Comparison of ENCODE assay signal across 1 cellular context in the genomic region with DNA sequence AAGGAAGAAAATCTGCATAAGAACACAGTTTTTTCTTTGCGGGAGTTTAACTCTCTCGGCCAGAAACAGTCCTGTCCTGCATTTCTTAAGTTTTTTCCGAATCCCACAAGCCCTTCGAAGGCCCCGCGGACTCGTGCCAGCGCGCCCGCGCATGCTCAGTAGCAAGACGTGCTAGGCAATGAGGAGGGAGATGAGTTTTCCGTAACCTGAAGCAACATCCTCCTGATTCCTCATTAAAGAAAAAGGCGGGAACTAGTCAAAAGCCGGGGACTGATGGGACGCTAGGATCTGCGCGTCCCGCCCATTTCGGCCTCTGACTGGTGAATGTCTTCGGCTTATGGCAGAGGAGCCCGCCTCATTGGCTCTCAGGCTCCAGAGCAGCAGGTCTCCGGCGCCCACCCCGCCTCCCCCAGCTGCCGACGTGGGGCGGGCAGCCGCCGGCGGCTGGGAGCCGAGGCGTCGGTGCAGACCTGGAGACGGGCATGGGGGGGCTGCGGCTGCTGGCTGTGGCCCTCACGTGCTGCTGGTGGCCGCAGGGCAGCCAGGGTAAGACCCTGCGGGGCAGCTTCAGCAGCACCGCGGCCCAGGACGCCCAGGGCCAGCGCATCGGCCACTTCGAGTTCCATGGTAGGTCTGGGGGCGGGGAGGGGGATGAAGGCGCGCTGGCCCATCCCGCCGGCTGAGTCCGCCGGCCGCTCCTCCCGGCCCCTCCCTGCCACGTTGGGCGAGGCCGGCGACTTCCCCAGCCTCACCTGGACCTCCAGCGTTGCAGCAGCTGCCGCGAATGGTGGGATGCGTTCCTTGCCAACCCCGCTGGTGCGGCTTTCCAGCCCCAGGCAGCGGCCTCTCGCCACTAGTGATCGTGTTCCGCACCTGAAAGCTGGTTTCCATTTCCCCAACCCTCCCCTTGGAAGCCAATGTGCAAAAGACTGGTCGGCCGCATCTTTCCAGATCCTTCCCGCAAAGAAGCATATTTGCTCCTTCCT.
A peak's percentile ranks its signal among the peaks of the same experiment; 100 is the strongest.
TF ChIP-seq lines count a peak whose summit lies in the region.

TSS of gene GPR180 (plus strand) at position 412 of the 986 bp plus-strand sequence. CDS start at position 483, 71 bp downstream.

TF ChIP-seq in K562, 482 proteins besides CTCF, POLR2A, EP300 and RAD21 (continued from another document):
- TF ChIP-seq, protein P1, sequence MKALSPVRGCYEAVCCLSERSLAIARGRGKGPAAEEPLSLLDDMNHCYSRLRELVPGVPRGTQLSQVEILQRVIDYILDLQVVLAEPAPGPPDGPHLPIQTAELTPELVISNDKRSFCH (CRISPR knock-in tag; IDR thresholded peaks at IDR 0.05) = no peak
- TF ChIP-seq, protein P1 (tag; IDR thresholded peaks at IDR 0.05) = no peak
- TF ChIP-seq SNIP1 (IDR thresholded peaks at IDR 0.05; ENCODE audit: low read depth) (no peak), TRIM24 (IDR thresholded peaks at IDR 0.05) (0 out of 4 replicates have a peak, but pooled peaks of 1 of the 2 experiments have one; percentile 25), PML (IDR thresholded peaks at IDR 0.05; ENCODE audit: low read length) (0 out of 2 replicates have a peak, but pooled peaks have one; percentile 55), ASH1L (IDR thresholded peaks at IDR 0.05; ENCODE audit: borderline replicate concordance, low read depth, partially characterized antibody) (peak; percentile 78), HMGN3 (IDR thresholded peaks at IDR 0.05; ENCODE audit: borderline replicate concordance, extremely low read depth, insufficient read length, low read depth, low read length) (peak; percentile 50), EP400 (IDR thresholded peaks at IDR 0.05) (peak; percentile 74; the same call in 1 of the 2 replicates), ESRRB (CRISPR knock-in tag; IDR thresholded peaks at IDR 0.05; ENCODE audit: borderline replicate concordance) (no peak), CEBPB (tag; IDR thresholded peaks at IDR 0.05) (peak; percentile 58), FOS (IDR thresholded peaks at IDR 0.05; ENCODE audit: extremely low read depth, insufficient read length) (peak; percentile 77), USF1 (CRISPR knock-in tag; IDR thresholded peaks at IDR 0.05) (peak; percentile 50; the same call in 1 of the 2 replicates), YY1 (IDR thresholded peaks at IDR 0.05; ENCODE audit: borderline replicate concordance in 1 of 3, control insufficient read depth in 1 of 3, extremely low read depth in 1 of 3, insufficient read depth in 3 of 3, insufficient read length in 1 of 3, insufficient replicate concordance in 2 of 3, low read depth in 1 of 3, low read length in 2 of 3) (peak in 1 of 3 experiments; percentile 20), CSDE1 (IDR thresholded peaks at IDR 0.05) (no peak), ZNF12 (CRISPR knock-in tag; IDR thresholded peaks at IDR 0.05) (no peak), POLR2H (tag; IDR thresholded peaks at IDR 0.05; ENCODE audit: low read depth) (peak; percentile 53), HMG20B (CRISPR knock-in tag; IDR thresholded peaks at IDR 0.05) (no peak), SRSF1 (IDR thresholded peaks at IDR 0.05; ENCODE audit: low read depth, low read length) (no peak), ZNF175 (CRISPR knock-in tag; IDR thresholded peaks at IDR 0.05; ENCODE audit: low read depth) (no peak), MNT (conservative IDR thresholded peaks at IDR 0.05) (peak in 1 of 2 experiments; percentile 71; a peak in 2 of 4 replicates), JUN (IDR thresholded peaks at IDR 0.05; ENCODE audit: borderline replicate concordance, low read depth, low read length) (peak; percentile 12; the same call in 1 of the 2 replicates), JUN (CRISPR knock-in tag; IDR thresholded peaks at IDR 0.05; ENCODE audit: borderline replicate concordance) (no peak), ETV1 (tag; conservative IDR thresholded peaks at IDR 0.05; ENCODE audit: low read depth) (0 out of 2 replicates have a peak, but pooled peaks have one; percentile 28), ZNF79 (CRISPR knock-in tag; IDR thresholded peaks at IDR 0.05; ENCODE audit: low read depth) (no peak), TBP (optimal IDR thresholded peaks at IDR 0.05; ENCODE audit: low read depth, low read length) (peak; percentile 21), E2F4 (CRISPR knock-in tag; IDR thresholded peaks at IDR 0.05; ENCODE audit: low read depth) (peak; percentile 47; the same call in 1 of the 2 replicates)
- TF ChIP-seq, protein P2, sequence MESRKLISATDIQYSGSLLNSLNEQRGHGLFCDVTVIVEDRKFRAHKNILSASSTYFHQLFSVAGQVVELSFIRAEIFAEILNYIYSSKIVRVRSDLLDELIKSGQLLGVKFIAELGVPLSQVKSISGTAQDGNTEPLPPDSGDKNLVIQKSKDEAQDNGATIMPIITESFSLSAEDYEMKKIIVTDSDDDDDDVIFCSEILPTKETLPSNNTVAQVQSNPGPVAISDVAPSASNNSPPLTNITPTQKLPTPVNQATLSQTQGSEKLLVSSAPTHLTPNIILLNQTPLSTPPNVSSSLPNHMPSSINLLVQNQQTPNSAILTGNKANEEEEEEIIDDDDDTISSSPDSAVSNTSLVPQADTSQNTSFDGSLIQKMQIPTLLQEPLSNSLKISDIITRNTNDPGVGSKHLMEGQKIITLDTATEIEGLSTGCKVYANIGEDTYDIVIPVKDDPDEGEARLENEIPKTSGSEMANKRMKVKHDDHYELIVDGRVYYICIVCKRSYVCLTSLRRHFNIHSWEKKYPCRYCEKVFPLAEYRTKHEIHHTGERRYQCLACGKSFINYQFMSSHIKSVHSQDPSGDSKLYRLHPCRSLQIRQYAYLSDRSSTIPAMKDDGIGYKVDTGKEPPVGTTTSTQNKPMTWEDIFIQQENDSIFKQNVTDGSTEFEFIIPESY (CRISPR knock-in tag; IDR thresholded peaks at IDR 0.05) = peak; percentile 64
- TF ChIP-seq, protein P3, sequence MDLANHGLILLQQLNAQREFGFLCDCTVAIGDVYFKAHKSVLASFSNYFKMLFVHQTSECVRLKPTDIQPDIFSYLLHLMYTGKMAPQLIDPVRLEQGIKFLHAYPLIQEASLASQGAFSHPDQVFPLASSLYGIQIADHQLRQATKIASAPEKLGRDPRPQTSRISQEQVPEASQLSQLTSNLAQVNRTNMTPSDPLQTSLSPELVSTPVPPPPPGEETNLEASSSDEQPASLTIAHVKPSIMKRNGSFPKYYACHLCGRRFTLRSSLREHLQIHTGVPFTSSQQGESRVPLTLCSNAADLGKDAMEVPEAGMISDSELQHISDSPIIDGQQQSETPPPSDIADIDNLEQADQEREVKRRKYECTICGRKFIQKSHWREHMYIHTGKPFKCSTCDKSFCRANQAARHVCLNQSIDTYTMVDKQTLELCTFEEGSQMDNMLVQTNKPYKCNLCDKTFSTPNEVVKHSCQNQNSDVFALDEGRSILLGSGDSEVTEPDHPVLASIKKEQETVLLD (IDR thresholded peaks at IDR 0.05) = peak; percentile 87
- TF ChIP-seq, protein P4, sequence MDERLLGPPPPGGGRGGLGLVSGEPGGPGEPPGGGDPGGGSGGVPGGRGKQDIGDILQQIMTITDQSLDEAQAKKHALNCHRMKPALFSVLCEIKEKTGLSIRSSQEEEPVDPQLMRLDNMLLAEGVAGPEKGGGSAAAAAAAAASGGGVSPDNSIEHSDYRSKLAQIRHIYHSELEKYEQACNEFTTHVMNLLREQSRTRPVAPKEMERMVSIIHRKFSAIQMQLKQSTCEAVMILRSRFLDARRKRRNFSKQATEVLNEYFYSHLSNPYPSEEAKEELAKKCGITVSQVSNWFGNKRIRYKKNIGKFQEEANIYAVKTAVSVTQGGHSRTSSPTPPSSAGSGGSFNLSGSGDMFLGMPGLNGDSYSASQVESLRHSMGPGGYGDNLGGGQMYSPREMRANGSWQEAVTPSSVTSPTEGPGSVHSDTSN (CRISPR knock-in tag; IDR thresholded peaks at IDR 0.05; ENCODE audit: low read depth) = no peak
- TF ChIP-seq, protein P4 (tag; conservative IDR thresholded peaks at IDR 0.05; ENCODE audit: low read depth) = 0 out of 2 replicates have a peak, but pooled peaks have one; percentile 25
